ENCODE assay signal across 8 cellular contexts in the genomic region with DNA sequence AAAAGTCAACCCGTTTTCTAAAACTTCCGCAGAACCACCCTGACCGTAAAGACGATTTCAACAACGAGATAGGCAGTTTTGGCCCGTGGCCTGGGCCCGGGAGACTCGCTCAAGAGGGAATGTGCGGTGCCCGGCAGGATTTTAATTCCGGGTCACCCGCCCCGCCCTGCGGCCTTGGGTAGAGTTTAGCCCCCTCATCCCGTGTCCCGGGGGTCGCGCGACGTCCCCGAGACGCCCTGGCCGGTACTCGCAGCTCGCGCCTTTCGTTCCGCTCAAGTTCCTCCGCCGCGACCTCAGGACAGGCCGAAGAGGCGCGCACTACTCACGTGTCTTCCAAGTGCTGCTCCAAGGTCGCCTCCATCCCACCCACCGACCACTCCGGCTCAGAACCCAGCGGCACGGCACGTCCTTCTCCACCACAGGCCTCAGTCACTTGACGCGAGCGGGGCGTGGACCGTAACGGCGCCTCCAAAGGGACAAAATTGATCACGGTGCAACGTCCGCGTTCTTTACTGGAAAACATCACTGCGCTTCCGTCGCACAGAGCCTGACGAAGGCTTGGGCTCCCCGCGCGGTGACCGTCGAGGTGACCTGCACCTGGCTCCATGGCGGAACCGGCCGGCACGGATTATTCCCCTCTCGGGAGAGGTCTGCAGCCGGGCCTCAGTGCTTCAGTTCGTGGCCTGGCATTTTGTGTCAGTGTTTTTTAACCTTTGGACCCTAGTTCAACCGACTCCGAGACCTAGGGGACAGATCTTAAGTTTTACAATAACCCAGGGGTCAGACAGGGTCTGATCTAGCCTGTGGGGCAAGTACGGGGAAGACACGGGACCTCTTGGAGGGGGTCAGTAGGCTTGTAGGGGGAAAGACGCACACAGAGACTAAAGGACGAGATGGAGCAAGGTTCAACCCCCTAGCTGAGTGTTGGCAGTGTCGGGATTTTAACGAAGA. TPM values are rescaled to one million over a fixed set of nuclear protein-coding genes. Genes with fewer than 3 reads are reported as not detected.
DNase-seq lines count a peak whose midpoint lies in the region; ATAC-seq and TF ChIP-seq lines count a peak whose summit lies in the region.

A gene (minus strand): TSS at position 435 of the 951 bp plus-strand sequence. CDS start 74 bp downstream, at position 361.

- 1% methylated on average over 38 of the region's 76 CpGs; no CpG with 5 or more reads in 1 of the 2 experiments for WGBS in IMR-90 (ENCODE audit: extremely low coverage in 2 of 2, insufficient read length in 1 of 2), 2 experiments

- in situ Hi-C loops in IMR-90 (cut with MboI; ENCODE audit: low sequenced_read_pairs), result no loop called here

- peak; percentile 45 for TF ChIP-seq RAD21 in IMR-90 (IDR thresholded peaks at IDR 0.05; ENCODE audit: low read length)

- POLR2A ChIA-PET in IMR-90 (lab: Charles Lee; ENCODE audit: unreplicated experiment), result no interaction called here
- POLR2A ChIA-PET in PC-3 (lab: Charles Lee; ENCODE audit: unreplicated experiment), result interaction anchor here (0.6 to 0.7 kb wide), 2 partner anchors 33 to 731 kb away, joined by 3 read pairs; no protein-coding TSS in a partner anchor

- H3K4ac ChIP-seq in IMR-90 (ENCODE audit: low read depth, low read length), result peak within 1 kb of the TSS; percentile 92

- H2AK9ac ChIP-seq in IMR-90 (replicated peaks; ENCODE audit: low read depth, low read length, poor library complexity), result peak within 1 kb of the TSS; percentile 95

- DNase-seq in DMS114 treated with DMSO at 0.1 percent for 48 hours (lab: John Stamatoyannopoulos, UW; ENCODE audit: unreplicated experiment), result peak; percentile 87
- peak; percentile 92 for DNase-seq in IMR-90
- DNase-seq in PC-3, result peak; percentile 95
- peak; percentile 89 for DNase-seq in activated T-cell treated with anti-CD3 and anti-CD28 coated beads, Interleukin-2, amount 50 U/mL, for 1 hour
- DNase-seq in epithelial cell of proximal tubule (ENCODE audit: low read depth), result no peak
- peak; percentile 96 for DNase-seq in mucosa of gallbladder (ENCODE audit: low spot score)
- peak; percentile 75 to 78 for DNase-seq in stimulated activated CD8-positive, alpha-beta memory T cell treated with anti-CD3 and anti-CD28 coated beads, Interleukin-4, amount 100 ng/mL, for 4 hours (ENCODE audit: low read depth in 2 of 2, low spot score in 1 of 2)

- H4K5ac ChIP-seq in IMR-90 (ENCODE audit: low read depth, low read length), result peak within 1 kb of the TSS; percentile 91

- H3K9ac ChIP-seq in IMR-90 (ENCODE audit: low read depth, low read length), result peak within 1 kb of the TSS; percentile 79
- H3K9ac ChIP-seq in PC-3 (ENCODE audit: low read length), result peak within 1 kb of the TSS; percentile 96

- H3K4me1 ChIP-seq in IMR-90 (ENCODE audit: control insufficient read depth, insufficient read depth, low read length) (peaks cover 2% of the 10 kb centered on the region; the same call in 1 of the 2 replicates), PC-3 (ENCODE audit: insufficient read depth, low read length) (peaks cover 8% of the 10 kb centered on the region; the same call in 1 of the 2 replicates)

- H2AFZ ChIP-seq in IMR-90 (replicated peaks; ENCODE audit: low read length, poor library complexity) (peak within 1 kb of the TSS; percentile 98), PC-3 (ENCODE audit: low read length) (peak within 1 kb of the TSS; percentile 98)

- H3K4me3 ChIP-seq in IMR-90 (ENCODE audit: insufficient read depth, low read depth, low read length) (peak within 1 kb of the TSS; percentile 61), PC-3 (ENCODE audit: low read length) (peak within 1 kb of the TSS; percentile 92), epithelial cell of proximal tubule (ENCODE audit: low read depth, low read length) (peak within 1 kb of the TSS; percentile 89)

- peak within 1 kb of the TSS; percentile 48; the same call in 1 of the 3 replicates for H2BK15ac ChIP-seq in IMR-90 (ENCODE audit: low read depth, low read length)

- H3F3A ChIP-seq in PC-3 (ENCODE audit: low read length, unreplicated experiment), result no peaks in the 10 kb centered on the region

- BruUV-seq in IMR-90 (replicated peaks; lab: Mats Ljungman, UMichigan) (TSS peak; percentile 69), PC-3 (replicated peaks; lab: Mats Ljungman, UMichigan) (TSS peak; percentile 82)

- H2BK5ac ChIP-seq in IMR-90 (ENCODE audit: low read depth, low read length, poor library complexity, severe bottlenecking), result peak within 1 kb of the TSS; percentile 86

- H3K79me1 ChIP-seq in IMR-90 (ENCODE audit: low read depth in 1 of 2, low read length in 2 of 2), result peaks cover 10 to 28% of the 10 kb centered on the region in 2 experiments

- peak; percentile 89 for TF ChIP-seq POLR2A in IMR-90 (IDR thresholded peaks at IDR 0.05; ENCODE audit: low read depth, low read length)

- H3K36me3 ChIP-seq in IMR-90 (ENCODE audit: control insufficient read depth, insufficient read depth, low read length) (peaks cover 14% of the 10 kb centered on the region), PC-3 (ENCODE audit: low read depth, low read length) (peaks cover 26% of the 10 kb centered on the region)

- H4K20me1 ChIP-seq in IMR-90 (ENCODE audit: insufficient read depth, low read length), result no peaks in the 10 kb centered on the region
- no peaks in the 10 kb centered on the region for H4K20me1 ChIP-seq in PC-3 (ENCODE audit: low read length)

- TF ChIP-seq CTCF in IMR-90 (conservative IDR thresholded peaks at IDR 0.05; ENCODE audit: low read depth, low read length) (peak; percentile 31), PC-3 (conservative IDR thresholded peaks at IDR 0.05; ENCODE audit: low read depth, low read length) (no peak), epithelial cell of proximal tubule (conservative IDR thresholded peaks at IDR 0.05; ENCODE audit: low read depth, low read length) (peak; percentile 6)

- no peaks in the 10 kb centered on the region for H3K27me3 ChIP-seq in IMR-90 (ENCODE audit: control insufficient read depth, insufficient read depth, low read length)
- no peaks in the 10 kb centered on the region for H3K27me3 ChIP-seq in PC-3 (ENCODE audit: low read length)

- no peaks in the 10 kb centered on the region for H3K9me1 ChIP-seq in IMR-90 (ENCODE audit: insufficient read depth, low read length)

- H3K14ac ChIP-seq in IMR-90 (replicated peaks; ENCODE audit: low read depth, low read length), result peak within 1 kb of the TSS; percentile 88

- H3K27ac ChIP-seq in IMR-90 (ENCODE audit: insufficient read depth, low read length) (peak within 1 kb of the TSS; percentile 75), PC-3 (ENCODE audit: low read length) (peak within 1 kb of the TSS; percentile 66)

- peak within 1 kb of the TSS; percentile 11; the same call in 1 of the 2 replicates for H2BK20ac ChIP-seq in IMR-90 (ENCODE audit: low read depth, low read length)

- H3K9me2 ChIP-seq in PC-3 (replicated peaks; ENCODE audit: low read length), result no peaks in the 10 kb centered on the region

- ATAC-seq in GM21526 (IDR thresholded peaks at IDR 0.05; ENCODE audit: low FRiP score, unreplicated experiment) (peak; percentile 74), IMR-90 (ENCODE audit: low read depth) (peak; percentile 97), PC-3 (peak; percentile 91)

- intact Hi-C loops in IMR-90 (cut with micrococcal nuclease) (loop anchor here (1.0 kb wide), 1 partner anchor 68 kb away; a partner anchor contains a TSS), PC-3 (cut with micrococcal nuclease) (loop anchor here (1.0 to 2.0 kb wide), 2 partner anchors 51 to 69 kb away; a partner anchor contains a TSS)

- peak within 1 kb of the TSS; percentile 98 for H4K8ac ChIP-seq in IMR-90 (ENCODE audit: low read depth in 2 of 2, low read length in 2 of 2)

- H3K18ac ChIP-seq in IMR-90 (ENCODE audit: low read depth, low read length), result peak within 1 kb of the TSS; percentile 56

- CTCF ChIA-PET in IMR-90 (lab: Yijun Ruan, JAX) (interaction anchor here (0.8 to 2.6 kb wide), 2 partner anchors 53 to 89 kb away, joined by 4 to 13 read pairs; no protein-coding TSS in a partner anchor), PC-3 (lab: Charles Lee) (interaction anchor here (1.0 to 1.8 kb wide), 2 partner anchors 53 to 88 kb away, joined by 3 to 9 read pairs; no protein-coding TSS in a partner anchor)

- H2AK5ac ChIP-seq in IMR-90 (ENCODE audit: low read depth, low read length), result peak within 1 kb of the TSS; percentile 82

- H3K4me2 ChIP-seq in IMR-90 (ENCODE audit: low read depth, low read length), result peak within 1 kb of the TSS; percentile 89
- H3K4me2 ChIP-seq in PC-3 (ENCODE audit: low read length), result peak within 1 kb of the TSS; percentile 97

- dilution Hi-C loops in IMR-90 (cut with HindIII; ENCODE audit: low sequenced_read_pairs, unreplicated experiment), result no loop called here

- H4K91ac ChIP-seq in IMR-90 (ENCODE audit: insufficient read depth, low read depth, low read length), result peak within 1 kb of the TSS; percentile 77

- H2BK120ac ChIP-seq in IMR-90 (ENCODE audit: low read depth, low read length), result peak within 1 kb of the TSS; percentile 57

- H3K23ac ChIP-seq in IMR-90 (ENCODE audit: low read depth, low read length), result peak within 1 kb of the TSS; percentile 76

- peaks cover 29% of the 10 kb centered on the region for H3K79me2 ChIP-seq in PC-3 (ENCODE audit: low read length)

- no peaks in the 10 kb centered on the region for H3K9me3 ChIP-seq in IMR-90 (ENCODE audit: control insufficient read depth, insufficient read depth, low read length)
- H3K9me3 ChIP-seq in PC-3 (ENCODE audit: low read length), result no peaks in the 10 kb centered on the region

- peak within 1 kb of the TSS; percentile 92 for H3K56ac ChIP-seq in IMR-90 (ENCODE audit: extremely low read depth, insufficient read depth, low read length)

TF ChIP-seq in IMR-90, 13 proteins besides CTCF, POLR2A, EP300 and RAD21 (continues in another document):
- TF ChIP-seq, protein P1, sequence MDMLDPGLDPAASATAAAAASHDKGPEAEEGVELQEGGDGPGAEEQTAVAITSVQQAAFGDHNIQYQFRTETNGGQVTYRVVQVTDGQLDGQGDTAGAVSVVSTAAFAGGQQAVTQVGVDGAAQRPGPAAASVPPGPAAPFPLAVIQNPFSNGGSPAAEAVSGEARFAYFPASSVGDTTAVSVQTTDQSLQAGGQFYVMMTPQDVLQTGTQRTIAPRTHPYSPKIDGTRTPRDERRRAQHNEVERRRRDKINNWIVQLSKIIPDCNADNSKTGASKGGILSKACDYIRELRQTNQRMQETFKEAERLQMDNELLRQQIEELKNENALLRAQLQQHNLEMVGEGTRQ (IDR thresholded peaks at IDR 0.05; ENCODE audit: low read depth, low read length), result peak; percentile 75
- TF ChIP-seq RFX5 (IDR thresholded peaks at IDR 0.05; ENCODE audit: low read depth, low read length), result 0 out of 2 replicates have a peak, but pooled peaks have one; percentile 33
- peak; percentile 26; the same call in 1 of the 2 replicates for TF ChIP-seq CEBPB (IDR thresholded peaks at IDR 0.05; ENCODE audit: low read depth, low read length)
- TF ChIP-seq MAFK (IDR thresholded peaks at IDR 0.05; ENCODE audit: low read depth, low read length), result 0 out of 2 replicates have a peak, but pooled peaks have one; percentile 27
- peak; percentile 38 for TF ChIP-seq RCOR1 (IDR thresholded peaks at IDR 0.05; ENCODE audit: insufficient replicate concordance, low read length)

RNA-seq across cellular contexts. Expression of the gene that starts here (rescaled TPM):
- total RNA-seq in IMR-90 (2012; rRNA removed) (159 and 177 TPM in 2 replicates), PC-3 (2014; rRNA removed) (143 and 147 TPM in 2 replicates), epithelial cell of proximal tubule (181 and 206 TPM in 2 replicates), mucosa of gallbladder (159 TPM)
- 320 and 369 TPM in 2 replicates for polyA plus RNA-seq in IMR-90 (2012; rRNA removed)
- 431 and 469 TPM in 2 replicates for polyA plus RNA-seq in IMR-90 (2012; cell fraction: cytosol; rRNA removed)
- polyA plus RNA-seq in IMR-90 (2012; cell fraction: nucleus; rRNA removed; ENCODE audit: low replicate concordance), result 97.8 and 199 TPM in 2 replicates
